ENCODE assay signal across 35 cellular contexts in the genomic region with DNA sequence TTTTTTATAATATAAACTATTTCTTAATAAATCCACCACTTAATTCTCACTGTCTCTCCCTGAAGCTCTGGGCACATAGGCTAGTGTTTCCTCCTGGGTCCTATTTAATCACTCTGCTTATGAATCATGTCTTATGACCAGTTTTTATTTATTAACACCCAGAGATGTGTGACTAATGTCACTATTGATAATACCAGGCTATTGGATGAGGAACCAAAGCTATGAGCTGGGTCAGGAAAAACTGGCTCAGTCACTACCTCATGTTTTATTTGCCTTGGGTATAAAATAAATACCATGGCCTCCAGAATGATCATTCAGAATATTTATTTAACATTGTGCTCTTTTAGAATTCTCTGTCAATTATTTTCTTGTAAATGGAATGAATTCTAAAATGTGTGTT. TPM values are rescaled to one million over a fixed set of nuclear protein-coding genes. Genes with fewer than 3 reads are reported as not detected.
A peak's percentile ranks its signal among the peaks of the same experiment; 100 is the strongest.
DNase-seq lines count a peak whose midpoint lies in the region; TF ChIP-seq lines count a peak whose summit lies in the region.
"Had no signal": no experiment of that assay in that cellular context is flagged by ENCODE, and none has a peak within 500 bp of the region (broad histone marks: within the 10 kb centered on the region; RNA-seq: fewer than 3 reads in every experiment).

No MANE protein-coding gene starts in this region.

- no peaks in the 10 kb centered on the region for H3K9me3 ChIP-seq in prostate gland
- H3K9me3 ChIP-seq: adrenal gland, body of pancreas, gastroesophageal sphincter, ovary, suprapubic skin had no signal

- intact Hi-C loops in prostate gland (cut with DNase I): no loop called here

- no peak for TF ChIP-seq POLR2A in prostate gland (IDR thresholded peaks at IDR 0.05)

- DNase-seq in NCI-H748 (lab: John Stamatoyannopoulos, UW; ENCODE audit: unreplicated experiment): peak; percentile 22
- no peak for DNase-seq in NCI-H748 treated with DMSO at 0.1 percent for 48 hours (lab: John Stamatoyannopoulos, UW)
- DNase-seq in NCI-H2029 (lab: John Stamatoyannopoulos, UW): peak; percentile 60
- peak; percentile 80 for DNase-seq in epithelial cell of esophagus (ENCODE audit: low read depth)
- DNase-seq in prostate gland (ENCODE audit: low spot score): peak; percentile 30
- DNase-seq in amniotic stem cell (lab: John Stamatoyannopoulos, UW): no peak
- no peak for DNase-seq in nephron progenitor cell
- DNase-seq in NK-92 treated with Interleukin-12 subunit alpha and Interleukin-12 subunit beta, amount 100 ng/mL, for 24 hours (lab: John Stamatoyannopoulos, UW): no peak
- DNase-seq: activated CD4-positive, alpha-beta memory T cell treated with anti-CD3 and anti-CD28 coated beads, Interleukin-2, amount 10 ng/mL, durations not matched to agents 7 days and 5 days; activated CD4-positive, CD25-positive, alpha-beta regulatory T cell treated with anti-CD3 and anti-CD28 coated beads, Interleukin-2, amount 50 U/mL, for 72 hours; activated CD8-positive, alpha-beta memory T cell treated with anti-CD3 and anti-CD28 coated beads, Interleukin-2, amount 50 U/mL, for 4 hours; activated naive CD4-positive, alpha-beta T cell treated with anti-CD3 and anti-CD28 coated beads for 36 hours; adrenal gland; AML-193; CD4-positive, alpha-beta T cell; cerebellar nuclear complex; dermis blood vessel endothelial cell; hypothalamus; left colon; NCI-H1105 treated with DMSO at 0.1 percent for 48 hours; NCI-H2081 treated with DMSO at 0.1 percent for 48 hours; NCI-H345; ovary; right cardiac atrium; stimulated activated naive CD4-positive, alpha-beta T cell; T-helper 17 cell had no signal

- H3K4me3 Mint-ChIP-seq in nephron progenitor cell: no peak overlapping the region
- H3K4me3 Mint-ChIP-seq: activated CD4-positive, alpha-beta memory T cell treated with anti-CD3 and anti-CD28 coated beads, Interleukin-2, amount 10 ng/mL, durations not matched to agents 7 days and 5 days; activated naive CD4-positive, alpha-beta T cell treated with anti-CD3 and anti-CD28 coated beads for 36 hours; activated T-helper 1 cell treated with anti-CD3 and anti-CD28 coated beads, Interleukin-12 subunit alpha, Interleukin-12 subunit beta, Interleukin-2, Interleukin-4 antibody, amounts not matched to agents 30 ng/mL and 10 ng/mL and 1 ng/mL, durations not matched to agents 14 hours and 24 hours and 36 hours; CD4-positive, alpha-beta T cell; neural crest cell; T-helper 17 cell had no signal

- H3K27me3 ChIP-seq in prostate gland (replicated peaks; ENCODE audit: insufficient read depth): no peaks in the 10 kb centered on the region
- H3K27me3 ChIP-seq: adrenal gland, gastroesophageal sphincter, ovary, suprapubic skin had no signal

- no peaks in the 10 kb centered on the region for H3K4me1 ChIP-seq in prostate gland (replicated peaks)
- H3K4me1 ChIP-seq: adrenal gland had no signal

- peaks cover 25% of the 10 kb centered on the region for H3K4me1 Mint-ChIP-seq in nephron progenitor cell
- H3K4me1 Mint-ChIP-seq: activated CD4-positive, alpha-beta memory T cell treated with anti-CD3 and anti-CD28 coated beads, Interleukin-2, amount 10 ng/mL, durations not matched to agents 7 days and 5 days; T-helper 17 cell had no signal

- H3K27ac ChIP-seq in prostate gland: no peak overlapping the region
- H3K27ac ChIP-seq: adrenal gland, gastroesophageal sphincter, ovary, SK-N-MC, suprapubic skin had no signal

- H3K9me3 Mint-ChIP-seq in nephron progenitor cell: no peaks in the 10 kb centered on the region
- H3K9me3 Mint-ChIP-seq: activated CD4-positive, alpha-beta memory T cell treated with anti-CD3 and anti-CD28 coated beads, Interleukin-2, amount 10 ng/mL, durations not matched to agents 7 days and 5 days; activated naive CD4-positive, alpha-beta T cell treated with anti-CD3 and anti-CD28 coated beads for 36 hours; activated T-helper 1 cell treated with anti-CD3 and anti-CD28 coated beads, Interleukin-12 subunit alpha, Interleukin-12 subunit beta, Interleukin-2, Interleukin-4 antibody, amounts not matched to agents 30 ng/mL and 10 ng/mL and 1 ng/mL, durations not matched to agents 14 hours and 24 hours and 36 hours; neural crest cell had no signal

- H3K27ac Mint-ChIP-seq in nephron progenitor cell: no peak overlapping the region
- H3K27ac Mint-ChIP-seq: activated CD4-positive, alpha-beta memory T cell treated with anti-CD3 and anti-CD28 coated beads, Interleukin-2, amount 10 ng/mL, durations not matched to agents 7 days and 5 days; activated naive CD4-positive, alpha-beta T cell treated with anti-CD3 and anti-CD28 coated beads for 36 hours; activated T-helper 1 cell treated with anti-CD3 and anti-CD28 coated beads, Interleukin-12 subunit alpha, Interleukin-12 subunit beta, Interleukin-2, Interleukin-4 antibody, amounts not matched to agents 30 ng/mL and 10 ng/mL and 1 ng/mL, durations not matched to agents 14 hours and 24 hours and 36 hours; CD4-positive, alpha-beta T cell; T-helper 17 cell had no signal

- H3K36me3 ChIP-seq in prostate gland: no peaks in the 10 kb centered on the region
- H3K36me3 ChIP-seq: adrenal gland, gastroesophageal sphincter, ovary, suprapubic skin had no signal

- H3K36me3 Mint-ChIP-seq in nephron progenitor cell (ENCODE audit: low read depth): no peaks in the 10 kb centered on the region

- TF ChIP-seq CTCF in epithelial cell of esophagus (IDR thresholded peaks at IDR 0.05; ENCODE audit: insufficient read depth, low read depth, low read length, missing control alignments) (no peak), prostate gland (IDR thresholded peaks at IDR 0.05) (no peak), nephron progenitor cell (IDR thresholded peaks at IDR 0.05) (no peak)

- no peaks in the 10 kb centered on the region for H3K27me3 Mint-ChIP-seq in nephron progenitor cell (ENCODE audit: low read depth, poor library complexity)
- H3K27me3 Mint-ChIP-seq: T-helper 17 cell had no signal

- no peak overlapping the region for H3K4me3 ChIP-seq in epithelial cell of esophagus (ENCODE audit: low read length)
- H3K4me3 ChIP-seq in prostate gland: no peak overlapping the region
- H3K4me3 ChIP-seq: adrenal gland, body of pancreas, gastroesophageal sphincter, GM12878, ovary, SK-N-MC, smooth muscle cell, suprapubic skin had no signal

RNA-seq across cellular contexts. Expression of a gene that starts 5.2 kb away (rescaled TPM):
- total RNA-seq in prostate gland: 1 to 10 TPM; 2.6 to 4.8 TPM
- total RNA-seq: activated CD4-positive, alpha-beta memory T cell treated with anti-CD3 and anti-CD28 coated beads, Interleukin-2, amount 10 ng/mL, durations not matched to agents 7 days and 5 days; activated naive CD4-positive, alpha-beta T cell treated with anti-CD3 and anti-CD28 coated beads for 36 hours; activated T-helper 1 cell treated with anti-CD3 and anti-CD28 coated beads, Interleukin-12 subunit alpha, Interleukin-12 subunit beta, Interleukin-2, Interleukin-4 antibody, amounts not matched to agents 30 ng/mL and 10 ng/mL and 1 ng/mL, durations not matched to agents 14 hours and 24 hours and 36 hours; CD4-positive, alpha-beta T cell; HT1080; T-helper 17 cell had no signal

Comparison
In these comparisons a context has a peak if more than half of its experiments do, and no peak if none do; other contexts are left out.
1. DNase-seq: peak in NCI-H748 (single experiment), NCI-H2029 (single experiment), epithelial cell of esophagus (single experiment) and prostate gland (single experiment); none in NCI-H748 treated with DMSO at 0.1 percent for 48 hours (single experiment), amniotic stem cell (single experiment), nephron progenitor cell (single experiment) and NK-92 treated with Interleukin-12 subunit alpha and Interleukin-12 subunit beta, amount 100 ng/mL, for 24 hours (single experiment).